Comparison of ENCODE assay signal across 1 cellular context in genomic region chr12:8947737-8948136, GRCh38.
TF ChIP-seq lines count a peak whose summit lies in the region.

No MANE protein-coding gene starts in this region.

TF ChIP-seq in A549, 52 proteins besides CTCF, POLR2A, EP300 and RAD21 (continued from another document):
- TF ChIP-seq ELK1 (IDR thresholded peaks at IDR 0.05; ENCODE audit: low read depth, low read length) (no peak), RARB (CRISPR knock-in tag; IDR thresholded peaks at IDR 0.05) (no peak), MAFK (IDR thresholded peaks at IDR 0.05; ENCODE audit: partially characterized antibody) (no peak), HES2 (IDR thresholded peaks at IDR 0.05) (no peak), E2F6 (IDR thresholded peaks at IDR 0.05; ENCODE audit: borderline replicate concordance, low read depth) (no peak)
